Comparison of ENCODE assay signal across 1 cellular context in genomic region chr6:39171489-39172376, GRCh38.
TF ChIP-seq lines count a peak whose summit lies in the region.

No MANE protein-coding gene starts in this region.

TF ChIP-seq in K562, 482 proteins besides CTCF, POLR2A, EP300 and RAD21 (continued from another document and continues in another):
- TF ChIP-seq ZNF12 (CRISPR knock-in tag; IDR thresholded peaks at IDR 0.05): no peak
- TF ChIP-seq CBX1 (IDR thresholded peaks at IDR 0.05; ENCODE audit: low read depth): 0 out of 2 replicates have a peak, but pooled peaks have one; percentile 19
- peak; percentile 73; the same call in 1 of the 2 replicates for TF ChIP-seq TOE1 (IDR thresholded peaks at IDR 0.05; ENCODE audit: borderline replicate concordance)
- TF ChIP-seq TOE1 (CRISPR knock-in tag; IDR thresholded peaks at IDR 0.05; ENCODE audit: borderline replicate concordance, low read depth): no peak
- TF ChIP-seq TFE3 (CRISPR knock-in tag; IDR thresholded peaks at IDR 0.05): peak; percentile 92
- TF ChIP-seq HDAC3 (IDR thresholded peaks at IDR 0.05; ENCODE audit: borderline replicate concordance, partially characterized antibody): no peak
- TF ChIP-seq ZNF609 (CRISPR knock-in tag; IDR thresholded peaks at IDR 0.05; ENCODE audit: borderline replicate concordance): no peak
- TF ChIP-seq ETS1 (conservative IDR thresholded peaks at IDR 0.05; ENCODE audit: control insufficient read depth, low read depth, low read length): no peak
- TF ChIP-seq ZBTB34 (CRISPR knock-in tag; IDR thresholded peaks at IDR 0.05): no peak
- peak; percentile 90 for TF ChIP-seq TRIM28 (IDR thresholded peaks at IDR 0.05)
- no peak for TF ChIP-seq IFI16 (CRISPR knock-in tag; IDR thresholded peaks at IDR 0.05)
- no peak for TF ChIP-seq MITF (IDR thresholded peaks at IDR 0.05)
- TF ChIP-seq ZNF23 (CRISPR knock-in tag; IDR thresholded peaks at IDR 0.05): no peak
- TF ChIP-seq CCAR2 (IDR thresholded peaks at IDR 0.05; ENCODE audit: low read depth, low read length): no peak
- TF ChIP-seq ZNF174 (CRISPR knock-in tag; IDR thresholded peaks at IDR 0.05): no peak
- no peak for TF ChIP-seq STAT5B (CRISPR knock-in tag; IDR thresholded peaks at IDR 0.05)
- no peak for TF ChIP-seq HNRNPLL (IDR thresholded peaks at IDR 0.05; ENCODE audit: low read depth, low read length, poor library complexity, severe bottlenecking)
- TF ChIP-seq IRF1 (CRISPR knock-in tag; IDR thresholded peaks at IDR 0.05; ENCODE audit: borderline replicate concordance): no peak
- TF ChIP-seq SRSF3 (IDR thresholded peaks at IDR 0.05; ENCODE audit: insufficient read depth, low read length): no peak
- TF ChIP-seq NR2F6 (CRISPR knock-in tag; IDR thresholded peaks at IDR 0.05): no peak
- TF ChIP-seq CCNT2 (IDR thresholded peaks at IDR 0.05; ENCODE audit: borderline replicate concordance, extremely low read depth, insufficient read length, low read depth, low read length): no peak
- no peak for TF ChIP-seq HEY1 (CRISPR knock-in tag; IDR thresholded peaks at IDR 0.05; ENCODE audit: borderline replicate concordance)
- TF ChIP-seq STAT5A (IDR thresholded peaks at IDR 0.05; ENCODE audit: borderline replicate concordance, low read length): peak; percentile 38; the same call in 1 of the 2 replicates
- TF ChIP-seq TAL1 (IDR thresholded peaks at IDR 0.05): peak; percentile 63
- TF ChIP-seq POLR2AphosphoS5 (IDR thresholded peaks at IDR 0.05; ENCODE audit: control insufficient read depth, insufficient read depth, low read depth, low read length): 0 out of 2 replicates have a peak, but pooled peaks have one; percentile 24
- TF ChIP-seq USF1 (CRISPR knock-in tag; IDR thresholded peaks at IDR 0.05): peak; percentile 90
- TF ChIP-seq U2AF2 (optimal IDR thresholded peaks at IDR 0.05; ENCODE audit: low read depth, low read length): no peak
- no peak for TF ChIP-seq HMBOX1 (IDR thresholded peaks at IDR 0.05)
- peak; percentile 37; the same call in 1 of the 2 replicates for TF ChIP-seq CBX5 (IDR thresholded peaks at IDR 0.05; ENCODE audit: borderline replicate concordance, low read depth)
- no peak for TF ChIP-seq POLR2B (IDR thresholded peaks at IDR 0.05; ENCODE audit: low read depth, partially characterized antibody)
- TF ChIP-seq MTA2 (IDR thresholded peaks at IDR 0.05; ENCODE audit: low read depth): 0 out of 2 replicates have a peak, but pooled peaks have one; percentile 34
- TF ChIP-seq RAD51 (IDR thresholded peaks at IDR 0.05; ENCODE audit: borderline replicate concordance, low read depth): peak; percentile 69; the same call in 1 of the 2 replicates
- TF ChIP-seq ZC3H11A (IDR thresholded peaks at IDR 0.05; ENCODE audit: low read depth, low read length): no peak
- TF ChIP-seq FIP1L1 (IDR thresholded peaks at IDR 0.05; ENCODE audit: low read depth, low read length, poor library complexity, severe bottlenecking): no peak
- TF ChIP-seq ZNF143 (CRISPR knock-in tag; IDR thresholded peaks at IDR 0.05): no peak
- TF ChIP-seq SNRNP70 (optimal IDR thresholded peaks at IDR 0.05; ENCODE audit: low read depth, low read length): no peak
- TF ChIP-seq ZNF318 (IDR thresholded peaks at IDR 0.05; ENCODE audit: borderline replicate concordance in 1 of 2, low read depth in 1 of 2): no peak
- no peak for TF ChIP-seq DIDO1 (tag; IDR thresholded peaks at IDR 0.05; ENCODE audit: low read depth)
